In genomic region chr4:98921292-98921691, GRCh38 we compare ENCODE assay signal across 1 cellular context.
TF ChIP-seq lines count a peak whose summit lies in the region.

No MANE protein-coding gene starts in this region.

TF ChIP-seq in K562, 482 proteins besides CTCF, POLR2A, EP300 and RAD21 (continued from another document):
- TF ChIP-seq ZNF445 (CRISPR knock-in tag; IDR thresholded peaks at IDR 0.05; ENCODE audit: low read depth): no peak
- TF ChIP-seq KLF6 (CRISPR knock-in tag; IDR thresholded peaks at IDR 0.05; ENCODE audit: borderline replicate concordance): no peak
- no peak for TF ChIP-seq ZNF589 (CRISPR knock-in tag; IDR thresholded peaks at IDR 0.05; ENCODE audit: low read depth)
